ENCODE assay signal across 20 cellular contexts in genomic region chr17:18970582-18971480, GRCh38. TPM values are rescaled to one million over a fixed set of nuclear protein-coding genes. Genes with fewer than 3 reads are reported as not detected.
DNase-seq lines count a peak whose midpoint lies in the region; ATAC-seq and TF ChIP-seq lines count a peak whose summit lies in the region.
"Had no signal": no experiment of that assay in that cellular context is flagged by ENCODE, and none has a peak within 500 bp of the region (broad histone marks: within the 10 kb centered on the region; RNA-seq: fewer than 3 reads in every experiment).

No MANE protein-coding gene starts in this region.

- no peaks in the 10 kb centered on the region for H3K27me3 Mint-ChIP-seq in endodermal cell (ENCODE audit: insufficient read depth)

- H3K27me3 ChIP-seq in AG04450 (ENCODE audit: control insufficient read depth, insufficient read depth, low read length) (no peaks in the 10 kb centered on the region), Loucy (ENCODE audit: insufficient read depth, low read length, poor library complexity, severe bottlenecking) (no peaks in the 10 kb centered on the region), endodermal cell (ENCODE audit: control insufficient read depth, insufficient read depth, low read length, poor library complexity, severe bottlenecking) (no peaks in the 10 kb centered on the region), mucosa of stomach (ENCODE audit: control insufficient read depth, insufficient read depth, low read length) (no peaks in the 10 kb centered on the region)
- H3K27me3 ChIP-seq: adrenal gland, upper lobe of right lung had no signal

- TF ChIP-seq CTCF in AG04450 (IDR thresholded peaks at IDR 0.05; ENCODE audit: low read depth, low read length) (peak; percentile 25), Loucy (conservative IDR thresholded peaks at IDR 0.05; ENCODE audit: low read length) (peak; percentile 41), endodermal cell (conservative IDR thresholded peaks at IDR 0.05) (peak; percentile 42)

- no peak overlapping the region for H3K27ac ChIP-seq in AG04450 (ENCODE audit: low read depth, low read length)
- no peak overlapping the region for H3K27ac ChIP-seq in endodermal cell (ENCODE audit: low read depth, low read length)
- H3K27ac ChIP-seq: adrenal gland, upper lobe of right lung had no signal

- no peaks in the 10 kb centered on the region for H4K20me1 ChIP-seq in Loucy (ENCODE audit: insufficient read depth, low read length, poor library complexity, severe bottlenecking)

- no peak overlapping the region for H3K4me3 Mint-ChIP-seq in endodermal cell

- CTCF ChIA-PET in AG04450 (lab: Charles Lee): interaction anchor here (1.8 kb wide), 1 partner anchor 10 kb away, joined by 5 read pairs; no protein-coding TSS in a partner anchor

- H3K4me2 ChIP-seq in Loucy (ENCODE audit: low read depth, low read length, poor library complexity, severe bottlenecking): peak overlapping the region; percentile 71

- POLR2A ChIA-PET in AG04450 (lab: Yijun Ruan, JAX): no interaction called here

- H3K4me3 ChIP-seq in AG04450 (ENCODE audit: low read depth, low read length): no peak overlapping the region
- no peak overlapping the region for H3K4me3 ChIP-seq in Loucy (ENCODE audit: low read length, poor library complexity, severe bottlenecking)
- no peak overlapping the region for H3K4me3 ChIP-seq in endodermal cell (ENCODE audit: low read length)
- H3K4me3 ChIP-seq in mucosa of stomach (ENCODE audit: low read length): no peak overlapping the region
- H3K4me3 ChIP-seq: adrenal gland, upper lobe of right lung had no signal

- no peaks in the 10 kb centered on the region for H3K79me2 ChIP-seq in Loucy (ENCODE audit: insufficient read depth, low read length)

- peaks cover 27% of the 10 kb centered on the region for H3K36me3 Mint-ChIP-seq in endodermal cell (ENCODE audit: low read depth)

- H2AFZ ChIP-seq in Loucy (ENCODE audit: low read length): no peak overlapping the region

- H3K9me2 ChIP-seq in Loucy (replicated peaks; ENCODE audit: low read depth, low read length): no peaks in the 10 kb centered on the region

- intact Hi-C loops in Right ventricle myocardium inferior (cut with DNase I): no loop called here

- H3K9ac ChIP-seq in Loucy (ENCODE audit: low read depth, low read length, poor library complexity, severe bottlenecking) (peak overlapping the region; percentile 78), endodermal cell (ENCODE audit: extremely low read depth, low read length, poor library complexity, severe bottlenecking) (no peak overlapping the region), mucosa of stomach (ENCODE audit: low read length) (peak overlapping the region; percentile 9)

- H3K27ac Mint-ChIP-seq in endodermal cell: no peak overlapping the region

- no peaks in the 10 kb centered on the region for H3F3A ChIP-seq in Loucy (ENCODE audit: low read depth)

- ATAC-seq in Right ventricle myocardium inferior: no peak
- ATAC-seq: stimulated activated naive CD8-positive, alpha-beta T cell treated with anti-CD3 and anti-CD28 coated beads, Interleukin-15, Interleukin-2, amounts not matched to agents 100 U/mL and 50 U/mL, for 24 hours; upper lobe of right lung had no signal

- DNase-seq in AG04450 (ENCODE audit: low read depth, low spot score): no peak
- no peak for DNase-seq in endodermal cell
- DNase-seq in germinal center (ENCODE audit: low spot score): no peak
- DNase-seq in activated CD4-positive, alpha-beta T cell treated with anti-CD3 and anti-CD28 coated beads for 1 hour: no peak
- no peak for DNase-seq in C1 segment of cervical spinal cord (lab: John Stamatoyannopoulos, UW)
- no peak for DNase-seq in Right ventricle myocardium inferior (ENCODE audit: missing footprints)
- DNase-seq: activated effector memory CD4-positive, alpha-beta T cell treated with anti-CD3 and anti-CD28 coated beads, Interleukin-2, amount 50 U/mL, for 16 hours; adrenal gland; cerebellar nuclear complex; head of caudate nucleus; MM.1S; NCI-H187; NCI-H345; retina; Right ventricle myocardium superior; stimulated activated naive CD8-positive, alpha-beta T cell treated with anti-CD3 and anti-CD28 coated beads, Interleukin-15, Interleukin-2, amounts not matched to agents 100 U/mL and 50 U/mL, for 24 hours; upper lobe of right lung had no signal

- no peaks in the 10 kb centered on the region for H3K9me3 Mint-ChIP-seq in endodermal cell

- WGBS in endodermal cell (ENCODE audit: insufficient coverage in 1 of 2, insufficient read length in 1 of 2), 2 experiments: 91% methylated on average over 16 to 27 of the region's 28 CpGs

- peaks cover 4% of the 10 kb centered on the region for H3K4me1 Mint-ChIP-seq in endodermal cell

- no peaks in the 10 kb centered on the region for H3K36me3 ChIP-seq in Loucy (ENCODE audit: insufficient read depth, low read length)
- peaks cover 4% of the 10 kb centered on the region for H3K36me3 ChIP-seq in endodermal cell (ENCODE audit: control insufficient read depth, insufficient read depth, low read length)
- no peaks in the 10 kb centered on the region for H3K36me3 ChIP-seq in mucosa of stomach (ENCODE audit: control insufficient read depth, insufficient read depth, low read length)
- H3K36me3 ChIP-seq: adrenal gland, upper lobe of right lung had no signal

- H3K9me3 ChIP-seq in AG04450 (ENCODE audit: control insufficient read depth, insufficient read depth, low read length) (no peaks in the 10 kb centered on the region; the same call in 1 of the 2 replicates), Loucy (ENCODE audit: insufficient read depth, low read depth, low read length) (no peaks in the 10 kb centered on the region), endodermal cell (ENCODE audit: control insufficient read depth, low read length) (no peaks in the 10 kb centered on the region), mucosa of stomach (ENCODE audit: control insufficient read depth, low read length) (no peaks in the 10 kb centered on the region)
- H3K9me3 ChIP-seq: adrenal gland, upper lobe of right lung had no signal

- H3K4me1 ChIP-seq in Loucy (ENCODE audit: insufficient read depth, low read length, poor library complexity, severe bottlenecking) (peaks cover 45% of the 10 kb centered on the region), endodermal cell (ENCODE audit: control insufficient read depth, insufficient read depth, low read length) (peaks cover 3% of the 10 kb centered on the region), mucosa of stomach (ENCODE audit: control insufficient read depth, insufficient read depth, low read length) (peaks cover 41% of the 10 kb centered on the region)
- H3K4me1 ChIP-seq: adrenal gland had no signal

RNA-seq across cellular contexts. Expression of gene SLC5A10, which starts 18.9 kb away (rescaled TPM):
- not detected in 2 replicates for polyA plus RNA-seq in AG04450 (2011; rRNA removed)
- polyA minus RNA-seq in AG04450 (2011; rRNA and poly(A)+ RNA removed): 0.05 TPM in 1 of 2 replicates, not detected in the other
- under 1 TPM; 0.11 to 0.29 TPM for total RNA-seq in endodermal cell
- polyA plus RNA-seq in endodermal cell (2013, experiment 1 of 2): not detected
- not detected for polyA plus RNA-seq in endodermal cell (2013, experiment 2 of 2)
- total RNA-seq in Right ventricle myocardium inferior: not detected
- total RNA-seq: Right ventricle myocardium superior, upper lobe of right lung had no signal
- polyA plus RNA-seq: neural cell had no signal

RNA-seq across cellular contexts. Expression of gene FAM83G, which starts 33.7 kb away (rescaled TPM):
- polyA plus RNA-seq in AG04450 (2011; rRNA removed): 4.8 and 6.1 TPM in 2 replicates
- polyA minus RNA-seq in AG04450 (2011; rRNA and poly(A)+ RNA removed): 8.1 and 9.0 TPM in 2 replicates
- total RNA-seq in endodermal cell: 10 to 100 TPM; 24.2 to 27.0 TPM
- 6.2 TPM for polyA plus RNA-seq in endodermal cell (2013, experiment 1 of 2)
- polyA plus RNA-seq in endodermal cell (2013, experiment 2 of 2): 6.5 TPM
- 2.7 TPM for total RNA-seq in Right ventricle myocardium inferior
- polyA plus RNA-seq: neural cell had no signal
